8 cellular contexts compared by ENCODE assay signal in genomic region chr16:1825381-1825863, GRCh38.
A peak's percentile ranks its signal among the peaks of the same experiment; 100 is the strongest.
DNase-seq lines count a peak whose midpoint lies in the region; FAIRE-seq and TF ChIP-seq lines count a peak whose summit lies in the region.

No MANE protein-coding gene starts in this region.

- H3K4me3 ChIP-seq in GM08714 (ENCODE audit: low read length) (peak overlapping the region; percentile 95), SU-DHL-6 (ENCODE audit: insufficient read depth, low read length, poor library complexity, severe bottlenecking) (peak overlapping the region; percentile 81), fibroblast of mammary gland (ENCODE audit: control insufficient read depth, low read depth, low read length) (peak overlapping the region; percentile 43), rectal smooth muscle tissue (ENCODE audit: low read length) (peak overlapping the region; percentile 87)

- DNase-seq in fibroblast of mammary gland (ENCODE audit: low read depth) (no peak), NCI-H1105 (lab: John Stamatoyannopoulos, UW) (no peak), DMS53 treated with DMSO at 0.1 percent for 48 hours (lab: John Stamatoyannopoulos, UW; ENCODE audit: unreplicated experiment) (no peak), urothelium cell line (ENCODE audit: low spot score) (no peak), RPMI8226 (no peak)

- H3F3A ChIP-seq in SU-DHL-6 (ENCODE audit: insufficient read depth), result peaks cover 8% of the 10 kb centered on the region; the same call in 1 of the 2 replicates

- peak overlapping the region; percentile 54 for H3K4me2 ChIP-seq in SU-DHL-6 (ENCODE audit: low read depth, low read length, poor library complexity, severe bottlenecking)

- no peaks in the 10 kb centered on the region for H3K9me3 ChIP-seq in SU-DHL-6 (ENCODE audit: insufficient read depth, low read length)

- H3K27me3 ChIP-seq in SU-DHL-6 (ENCODE audit: low read length), result no peaks in the 10 kb centered on the region
- no peaks in the 10 kb centered on the region for H3K27me3 ChIP-seq in rectal smooth muscle tissue (ENCODE audit: control insufficient read depth, insufficient read depth, low read length)

- TF ChIP-seq CTCF in SU-DHL-6 (IDR thresholded peaks at IDR 0.05; ENCODE audit: insufficient read depth, low read length, poor library complexity, severe bottlenecking) (no peak), fibroblast of mammary gland (conservative IDR thresholded peaks at IDR 0.05; ENCODE audit: control insufficient read depth, insufficient read depth, low read depth, low read length) (no peak)

- H3K9ac ChIP-seq in SU-DHL-6 (ENCODE audit: low read length) (peak overlapping the region; percentile 48; the same call in 1 of the 2 replicates), rectal smooth muscle tissue (ENCODE audit: low read length) (no peak overlapping the region)

- no peaks in the 10 kb centered on the region for H3K36me3 ChIP-seq in SU-DHL-6 (ENCODE audit: low read length)
- peaks cover 6% of the 10 kb centered on the region for H3K36me3 ChIP-seq in rectal smooth muscle tissue (ENCODE audit: control insufficient read depth, insufficient read depth, low read length)

- H3K4me1 ChIP-seq in rectal smooth muscle tissue (ENCODE audit: control insufficient read depth, insufficient read depth, low read length), result peaks cover 16% of the 10 kb centered on the region

- no peaks in the 10 kb centered on the region for H4K20me1 ChIP-seq in SU-DHL-6 (ENCODE audit: low read depth, low read length)

- no peaks in the 10 kb centered on the region for H3K9me2 ChIP-seq in SU-DHL-6 (replicated peaks; ENCODE audit: insufficient read depth, low read length)

- H2AFZ ChIP-seq in SU-DHL-6 (ENCODE audit: low read depth, low read length, severe bottlenecking), result no peak overlapping the region

- no peak for FAIRE-seq in urothelium cell line (lab: Jason Lieb, UNC)

- no peak overlapping the region for H3K27ac ChIP-seq in SU-DHL-6 (ENCODE audit: low read depth, low read length)
- H3K27ac ChIP-seq in rectal smooth muscle tissue (ENCODE audit: low read depth, low read length), result peak overlapping the region; percentile 74

- peaks cover 5% of the 10 kb centered on the region; the same call in 1 of the 2 replicates for H3K79me2 ChIP-seq in SU-DHL-6 (ENCODE audit: insufficient read depth, low read length)

Comparison
In these comparisons a context has a peak if more than half of its experiments do, and no peak if none do; other contexts are left out.
1. H3K4me3 ChIP-seq: peak in every context shown above with its lines; median percentile 95 in GM08714; 87 in rectal smooth muscle tissue; 81 in SU-DHL-6; 43 in fibroblast of mammary gland.